In the genomic region with DNA sequence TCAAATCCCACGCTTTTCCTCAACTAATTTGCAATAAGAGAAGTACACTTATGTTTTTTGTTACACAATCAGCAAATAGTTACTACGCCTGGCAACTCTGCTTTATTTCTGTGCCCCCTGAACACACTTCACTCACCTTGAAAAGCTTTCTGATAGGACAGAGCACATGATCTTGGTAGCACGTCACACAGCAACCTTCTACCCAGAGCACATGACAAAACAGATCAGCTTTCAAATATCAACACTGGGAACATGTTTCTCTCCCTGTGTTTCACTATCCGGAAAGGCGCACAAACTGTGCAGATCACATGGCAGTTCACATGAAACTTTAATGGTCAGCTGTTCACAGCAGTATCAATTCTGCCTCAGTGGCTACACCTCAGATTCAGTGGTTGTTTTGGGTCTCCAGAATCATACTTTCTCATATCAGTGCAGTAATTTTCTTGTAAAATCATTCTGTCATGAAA, we compare ENCODE assay signal across 8 cellular contexts. TPM values are rescaled to one million over a fixed set of nuclear protein-coding genes. Genes with fewer than 3 reads are reported as not detected.
DNase-seq lines count a peak whose midpoint lies in the region; ATAC-seq, FAIRE-seq and TF ChIP-seq lines count a peak whose summit lies in the region.

No MANE protein-coding gene starts in this region.

- H2AFZ ChIP-seq in HepG2 (ENCODE audit: low read length), result no peak overlapping the region

- FAIRE-seq in HepG2 (lab: Jason Lieb, UNC), result peak; percentile 71

- H3K36me3 ChIP-seq in HepG2 (replicated peaks in 1 of 2; ENCODE audit: control insufficient read depth in 1 of 2, insufficient read depth in 2 of 2, low read length in 2 of 2) (no peaks in the 10 kb centered on the region; a peak in 1 of 5 replicates), vagina (no peaks in the 10 kb centered on the region)

- peak overlapping the region; percentile 92 for H3K9ac ChIP-seq in HepG2 (ENCODE audit: insufficient read depth, low read depth, low read length)

- 8% methylated on average over 5 of the region's 5 CpGs for WGBS in HepG2 (ENCODE audit: low lambda C conversion rate)

- BruUV-seq in HepG2 (replicated peaks; lab: Mats Ljungman, UMichigan), result no TSS peak

- H3K27ac ChIP-seq in AG04450 (ENCODE audit: low read depth, low read length) (no peak overlapping the region), HepG2 (ENCODE audit: extremely low read length, insufficient read depth, low read length) (peak overlapping the region; percentile 95), vagina (peak overlapping the region; percentile 97)

- H3K4me3 ChIP-seq in AG04450 (ENCODE audit: low read depth, low read length), result peak overlapping the region; percentile 28
- H3K4me3 ChIP-seq in HepG2 (replicated peaks in 1 of 3; ENCODE audit: insufficient read depth in 1 of 3, low read depth in 2 of 3, low read length in 3 of 3), result peak overlapping the region; percentile 62 to 87 (median 81)
- H3K4me3 ChIP-seq in vagina, result peak overlapping the region; percentile 68 to 89

- peaks cover 85% of the 10 kb centered on the region for H3K79me2 ChIP-seq in HepG2 (ENCODE audit: insufficient read depth, low read length)

- ATAC-seq in HepG2, result peak; percentile 5; the same call in 1 of the 3 replicates

- TF ChIP-seq EP300 in HepG2 (IDR thresholded peaks at IDR 0.05; ENCODE audit: low read depth in 2 of 2, low read length in 2 of 2), result no peak
- TF ChIP-seq EP300 in HepG2 (CRISPR knock-in tag; IDR thresholded peaks at IDR 0.05; ENCODE audit: borderline replicate concordance), result no peak

- H3K9me3 ChIP-seq in AG04450 (ENCODE audit: control insufficient read depth, insufficient read depth, low read length) (no peaks in the 10 kb centered on the region; the same call in 1 of the 2 replicates), HepG2 (ENCODE audit: low read length) (no peaks in the 10 kb centered on the region), vagina (no peaks in the 10 kb centered on the region)

- H3K4me1 ChIP-seq in HepG2 (ENCODE audit: insufficient read depth, low read length), result peaks cover 71% of the 10 kb centered on the region
- peaks cover 43% of the 10 kb centered on the region for H3K4me1 ChIP-seq in vagina

- DNase-seq in AG04450 (ENCODE audit: low read depth, low spot score) (no peak), HuH-7 (ENCODE audit: low spot score) (peak; percentile 45), astrocyte of the hippocampus (ENCODE audit: low read depth, low spot score) (peak; percentile 38), HepG2 (ENCODE audit: low spot score) (peak; percentile 72), vagina (ENCODE audit: extremely low spot score in 2 of 2) (no peak), D341Med (ENCODE audit: low spot score) (no peak), GM20000 (ENCODE audit: low spot score) (no peak)
- no peak for DNase-seq in activated CD8-positive, alpha-beta memory T cell treated with anti-CD3 and anti-CD28 coated beads, Interleukin-2, amount 50 U/mL, for 48 hours

- POLR2A ChIA-PET in AG04450 (lab: Yijun Ruan, JAX), result no interaction called here
- POLR2A ChIA-PET in HepG2 (lab: Yijun Ruan, JAX), result no interaction called here

- peaks cover 56% of the 10 kb centered on the region for H4K20me1 ChIP-seq in HepG2 (ENCODE audit: insufficient read depth, low read length)

- H3K4me2 ChIP-seq in HepG2 (ENCODE audit: low read depth, low read length), result peak overlapping the region; percentile 91

- CTCF ChIA-PET in AG04450 (lab: Charles Lee), result interaction anchor here (1.4 to 1.5 kb wide), 2 partner anchors 63 to 880 kb away, joined by 4 read pairs; no protein-coding TSS in a partner anchor
- CTCF ChIA-PET in HepG2 (lab: Yijun Ruan, JAX; ENCODE audit: low intra/inter-chr PET ratio, low total read pairs), result no interaction called here

- TF ChIP-seq POLR2A in HepG2 (IDR thresholded peaks at IDR 0.05; ENCODE audit: insufficient read depth in 1 of 2, low read depth in 2 of 2, low read length in 2 of 2) (peak in 1 of 2 experiments; percentile 49; a peak in 1 of 4 replicates), vagina (IDR thresholded peaks at IDR 0.05) (peak in 1 of 2 donors; percentile 35)

- intact Hi-C loops in HepG2 (cut with micrococcal nuclease; ENCODE audit: unreplicated experiment) (loop anchor here (10.0 kb wide), 1 partner anchor 379 kb away; a partner anchor contains a TSS), vagina (cut with DNase I) (no loop called here)

- no peak for TF ChIP-seq CTCF in AG04450 (IDR thresholded peaks at IDR 0.05; ENCODE audit: low read depth, low read length)
- no peak for TF ChIP-seq CTCF in HepG2 (CRISPR knock-in tag; IDR thresholded peaks at IDR 0.05)
- no peak for TF ChIP-seq CTCF in vagina (IDR thresholded peaks at IDR 0.05)
- TF ChIP-seq CTCF in GM20000 (IDR thresholded peaks at IDR 0.05; ENCODE audit: extremely low read depth, missing control alignments), result no peak

- in situ Hi-C loops in HepG2 (cut with HindIII; ENCODE audit: extremely low pct_ligation_motif_present, low pct_unique_long_range_greater_than_20kb), result no loop called here

- TF ChIP-seq RAD21 in HepG2 (CRISPR knock-in tag; IDR thresholded peaks at IDR 0.05), result no peak

- H3K27me3 ChIP-seq in AG04450 (ENCODE audit: control insufficient read depth, insufficient read depth, low read length) (no peaks in the 10 kb centered on the region), HepG2 (ENCODE audit: control insufficient read depth in 1 of 2, insufficient read depth in 2 of 2, low read length in 2 of 2) (no peaks in the 10 kb centered on the region; a peak in 1 of 5 replicates), vagina (no peaks in the 10 kb centered on the region)

RNA-seq across cellular contexts. Expression of a gene that starts 2.2 kb away (rescaled TPM):
- polyA plus RNA-seq in AG04450 (2011; rRNA removed), result 4.8 and 6.0 TPM in 2 replicates
- 5.3 and 7.8 TPM in 2 replicates for polyA minus RNA-seq in AG04450 (2011; rRNA and poly(A)+ RNA removed)
- 19.1 and 30.4 TPM in 2 replicates for total RNA-seq in HepG2 (2016; rRNA removed; fragmentation: Illumina TruSeq; extraction: Trizol)
- total RNA-seq in HepG2 (2016; cell fraction: cytosol; rRNA removed; fragmentation: Illumina TruSeq; extraction: Trizol; ENCODE audit: low read depth), result 3.8 and 5.2 TPM in 2 replicates
- total RNA-seq in HepG2 (2016; cell fraction: insoluble cytoplasmic fraction; rRNA removed; fragmentation: Illumina TruSeq; extraction: Trizol), result 20.0 and 30.2 TPM in 2 replicates
- total RNA-seq in HepG2 (2016; cell fraction: membrane; rRNA removed; fragmentation: Illumina TruSeq; extraction: Trizol), result 10.5 and 14.2 TPM in 2 replicates
- 42.1 and 44.8 TPM in 2 replicates for total RNA-seq in HepG2 (2016; cell fraction: nucleus; rRNA removed; fragmentation: Illumina TruSeq; extraction: Trizol)
- 51.2 and 56.0 TPM in 2 replicates for polyA plus RNA-seq in HepG2 (2011; rRNA removed)
- polyA plus RNA-seq in HepG2 (2011; cell fraction: cytosol; rRNA removed), result 32.0 and 44.1 TPM in 2 replicates
- 29.6 and 34.0 TPM in 2 replicates for polyA plus RNA-seq in HepG2 (2011; cell fraction: nucleus; rRNA removed)
- polyA plus RNA-seq in HepG2 (2012), result 36.6 and 42.7 TPM in 2 replicates
- polyA plus RNA-seq in HepG2 (2016; cell fraction: cytosol; fragmentation: Illumina TruSeq; extraction: Trizol; ENCODE audit: low read depth), result 1.4 TPM in 2 replicates
- polyA plus RNA-seq in HepG2 (2016; cell fraction: insoluble cytoplasmic fraction; fragmentation: Illumina TruSeq; extraction: Trizol; ENCODE audit: low read depth), result 18.6 and 19.7 TPM in 2 replicates
- 4.9 and 6.2 TPM in 2 replicates for polyA plus RNA-seq in HepG2 (2016; cell fraction: membrane; fragmentation: Illumina TruSeq; extraction: Trizol; ENCODE audit: low read depth)
- 62.4 and 64.4 TPM in 2 replicates for polyA plus RNA-seq in HepG2 (2016; cell fraction: nucleus; fragmentation: Illumina TruSeq; extraction: Trizol; ENCODE audit: insufficient read depth, low read depth)
- polyA minus RNA-seq in HepG2 (2011; rRNA and poly(A)+ RNA removed; ENCODE audit: low replicate concordance), result 66.6 and 122 TPM in 2 replicates
- polyA minus RNA-seq in HepG2 (2011; cell fraction: cytosol; rRNA and poly(A)+ RNA removed), result 49.6 and 53.0 TPM in 2 replicates
- 69.3 and 81.4 TPM in 2 replicates for polyA minus RNA-seq in HepG2 (2011; cell fraction: nucleus; rRNA and poly(A)+ RNA removed)
- 21.1 TPM for total RNA-seq in vagina

RNA-seq across cellular contexts. Expression of a gene that starts 56.3 kb away (rescaled TPM):
- 0.09 and 0.17 TPM in 2 replicates for polyA plus RNA-seq in AG04450 (2011; rRNA removed)
- polyA minus RNA-seq in AG04450 (2011; rRNA and poly(A)+ RNA removed), result not detected in 2 replicates
- total RNA-seq in HepG2 (2016; rRNA removed; fragmentation: Illumina TruSeq; extraction: Trizol), result 0.07 TPM in 1 of 2 replicates, not detected in the other
- total RNA-seq in HepG2 (2016; cell fraction: cytosol; rRNA removed; fragmentation: Illumina TruSeq; extraction: Trizol; ENCODE audit: low read depth), result not detected in 2 replicates
- total RNA-seq in HepG2 (2016; cell fraction: insoluble cytoplasmic fraction; rRNA removed; fragmentation: Illumina TruSeq; extraction: Trizol), result not detected in 2 replicates
- total RNA-seq in HepG2 (2016; cell fraction: membrane; rRNA removed; fragmentation: Illumina TruSeq; extraction: Trizol), result 0.10 TPM in 1 of 2 replicates, not detected in the other
- total RNA-seq in HepG2 (2016; cell fraction: nucleus; rRNA removed; fragmentation: Illumina TruSeq; extraction: Trizol), result not detected in 2 replicates
- polyA plus RNA-seq in HepG2 (2011; rRNA removed), result not detected in 2 replicates
- not detected in 2 replicates for polyA plus RNA-seq in HepG2 (2011; cell fraction: cytosol; rRNA removed)
- 0.09 and 0.11 TPM in 2 replicates for polyA plus RNA-seq in HepG2 (2011; cell fraction: nucleus; rRNA removed)
- not detected in 2 replicates for polyA plus RNA-seq in HepG2 (2012)
- polyA plus RNA-seq in HepG2 (2016; cell fraction: cytosol; fragmentation: Illumina TruSeq; extraction: Trizol; ENCODE audit: low read depth), result not detected in 2 replicates
- polyA plus RNA-seq in HepG2 (2016; cell fraction: insoluble cytoplasmic fraction; fragmentation: Illumina TruSeq; extraction: Trizol; ENCODE audit: low read depth), result not detected in 2 replicates
- polyA plus RNA-seq in HepG2 (2016; cell fraction: membrane; fragmentation: Illumina TruSeq; extraction: Trizol; ENCODE audit: low read depth), result not detected in 2 replicates
- polyA plus RNA-seq in HepG2 (2016; cell fraction: nucleus; fragmentation: Illumina TruSeq; extraction: Trizol; ENCODE audit: insufficient read depth, low read depth), result not detected in 2 replicates
- 0.28 TPM in 1 of 2 replicates, not detected in the other for polyA minus RNA-seq in HepG2 (2011; rRNA and poly(A)+ RNA removed; ENCODE audit: low replicate concordance)
- polyA minus RNA-seq in HepG2 (2011; cell fraction: cytosol; rRNA and poly(A)+ RNA removed), result not detected in 2 replicates
- polyA minus RNA-seq in HepG2 (2011; cell fraction: nucleus; rRNA and poly(A)+ RNA removed), result 0.62 and 0.77 TPM in 2 replicates
- 1.5 TPM for total RNA-seq in vagina

Comparison
In these comparisons a context has a peak if more than half of its experiments do, and no peak if none do; other contexts are left out.
1. DNase-seq: peak in HuH-7 (single experiment), astrocyte of the hippocampus (single experiment) and HepG2 (single experiment); none in AG04450 (single experiment), vagina (0 of 2), D341Med (single experiment), GM20000 (single experiment) and activated CD8-positive, alpha-beta memory T cell treated with anti-CD3 and anti-CD28 coated beads, Interleukin-2, amount 50 U/mL, for 48 hours (single experiment).
2. H3K4me3 ChIP-seq: peak in every context shown above with its lines; median percentile 81 in HepG2; 78 in vagina; 28 in AG04450.